Comparison of ENCODE assay signal across 9 cellular contexts in genomic region chr11:12207384-12208150, GRCh38.
DNase-seq lines count a peak whose midpoint lies in the region; ATAC-seq and TF ChIP-seq lines count a peak whose summit lies in the region.
"Had no signal": no experiment of that assay in that cellular context is flagged by ENCODE, and none has a peak within 500 bp of the region (broad histone marks: within the 10 kb centered on the region; RNA-seq: fewer than 3 reads in every experiment).

No MANE protein-coding gene starts in this region.

- H3K27ac ChIP-seq in tibial artery: peak overlapping the region; percentile 23 to 45

- H3K4me1 ChIP-seq in tibial artery: peaks cover 0 to 14% (median 6%) of the 10 kb centered on the region in 4 donors

- peaks cover 40% of the 10 kb centered on the region for H3K4me1 Mint-ChIP-seq in activated naive CD4-positive, alpha-beta T cell treated with anti-CD3 and anti-CD28 coated beads, Interleukin-2, amount 50 U/mL, for 24 hours
- H3K4me1 Mint-ChIP-seq: B cell had no signal

- no peak for ATAC-seq in HG03469 (IDR thresholded peaks at IDR 0.05; ENCODE audit: unreplicated experiment)

- H3K36me3 Mint-ChIP-seq in activated naive CD4-positive, alpha-beta T cell treated with anti-CD3 and anti-CD28 coated beads, Interleukin-2, amount 50 U/mL, for 24 hours: peaks cover 32% of the 10 kb centered on the region

- no peaks in the 10 kb centered on the region for H3K9me3 ChIP-seq in tibial artery

- H3K36me3 ChIP-seq in tibial artery: peaks cover 48 to 85% (median 80%) of the 10 kb centered on the region in 3 donors

- peak overlapping the region; percentile 43 for H3K4me3 Mint-ChIP-seq in activated naive CD4-positive, alpha-beta T cell treated with anti-CD3 and anti-CD28 coated beads, Interleukin-2, amount 50 U/mL, for 24 hours
- H3K4me3 Mint-ChIP-seq: B cell had no signal

- H3K9me3 Mint-ChIP-seq in activated naive CD4-positive, alpha-beta T cell treated with anti-CD3 and anti-CD28 coated beads, Interleukin-2, amount 50 U/mL, for 24 hours: no peaks in the 10 kb centered on the region

- TF ChIP-seq CTCF in tibial artery (IDR thresholded peaks at IDR 0.05): no peak

- no peaks in the 10 kb centered on the region for H3K27me3 Mint-ChIP-seq in activated naive CD4-positive, alpha-beta T cell treated with anti-CD3 and anti-CD28 coated beads, Interleukin-2, amount 50 U/mL, for 24 hours

- peak overlapping the region; percentile 87 for H3K27ac Mint-ChIP-seq in activated naive CD4-positive, alpha-beta T cell treated with anti-CD3 and anti-CD28 coated beads, Interleukin-2, amount 50 U/mL, for 24 hours
- H3K27ac Mint-ChIP-seq: B cell had no signal

- DNase-seq in activated effector memory CD4-positive, alpha-beta T cell treated with anti-CD3 and anti-CD28 coated beads, Interleukin-2, amount 50 U/mL, for 16 hours: peak; percentile 74
- no peak for DNase-seq in activated effector memory CD4-positive, alpha-beta T cell treated with Interleukin-2 at 50 U/mL for 16 hours
- DNase-seq in kidney tubule cell (ENCODE audit: low spot score) (peak; percentile 74), tibial artery (peak; percentile 10 to 15), COLO829 (ENCODE audit: low spot score) (no peak), amniotic stem cell (lab: John Stamatoyannopoulos, UW) (no peak)

- H3K4me3 ChIP-seq in tibial artery: no peak overlapping the region

- intact Hi-C loops in tibial artery (cut with DNase I; ENCODE audit: low total_unique reads): no loop called here

- H3K27me3 ChIP-seq in tibial artery: no peaks in the 10 kb centered on the region

Comparison
In these comparisons a context has a peak if more than half of its experiments do, and no peak if none do; other contexts are left out.
1. DNase-seq: peak in activated effector memory CD4-positive, alpha-beta T cell treated with anti-CD3 and anti-CD28 coated beads, Interleukin-2, amount 50 U/mL, for 16 hours (single experiment), kidney tubule cell (single experiment) and tibial artery (2 of 2); none in activated effector memory CD4-positive, alpha-beta T cell treated with Interleukin-2 at 50 U/mL for 16 hours (single experiment), COLO829 (single experiment) and amniotic stem cell (single experiment).